In the genomic region with DNA sequence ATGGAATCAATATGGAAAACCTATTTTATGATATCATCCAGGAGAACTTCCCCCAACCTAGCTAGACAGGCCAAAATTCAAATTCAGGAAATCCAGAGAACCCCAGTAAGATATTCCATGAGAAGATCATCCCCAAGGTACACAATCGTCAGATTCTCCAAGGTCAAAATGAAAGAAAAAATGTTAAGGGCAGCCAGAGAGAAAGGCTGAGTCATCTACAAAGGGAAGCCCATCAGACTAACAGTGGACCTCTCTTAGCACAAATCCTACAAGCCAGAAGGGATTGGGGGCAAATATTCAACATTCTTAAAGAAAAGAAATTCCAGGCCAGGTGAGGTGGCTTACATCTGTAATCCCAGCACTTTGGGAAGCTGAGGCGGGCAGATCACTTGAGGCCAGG, we compare ENCODE assay signal across 10 cellular contexts. TPM values are rescaled to one million over a fixed set of nuclear protein-coding genes. Genes with fewer than 3 reads are reported as not detected.
"Had no signal": no experiment of that assay in that cellular context is flagged by ENCODE, and none has a peak within 500 bp of the region (broad histone marks: within the 10 kb centered on the region; RNA-seq: fewer than 3 reads in every experiment).

No MANE protein-coding gene starts in this region.

RNA-seq across cellular contexts. Expression of a gene that starts 11.7 kb away (rescaled TPM):
- total RNA-seq: aorta, ascending aorta, astrocyte, body of pancreas, breast epithelium, bronchial epithelial cell, cardiac muscle cell, cardiac septum, cerebellum, chondrocyte had no signal
- polyA plus RNA-seq: aorta, cardiac muscle cell had no signal
